ENCODE assay signal across 23 cellular contexts in genomic region chr7:108120196-108120595, GRCh38. TPM values are rescaled to one million over a fixed set of nuclear protein-coding genes. Genes with fewer than 3 reads are reported as not detected.
A peak's percentile ranks its signal among the peaks of the same experiment; 100 is the strongest.
DNase-seq lines count a peak whose midpoint lies in the region; ATAC-seq, FAIRE-seq and TF ChIP-seq lines count a peak whose summit lies in the region.
"Had no signal": no experiment of that assay in that cellular context is flagged by ENCODE, and none has a peak within 500 bp of the region (broad histone marks: within the 10 kb centered on the region; RNA-seq: fewer than 3 reads in every experiment).

No MANE protein-coding gene starts in this region.

- H3K9ac ChIP-seq in K562 (ENCODE audit: insufficient read depth in 1 of 2, low read depth in 2 of 2, low read length in 2 of 2): no peak overlapping the region

- no peak overlapping the region for H3K27ac ChIP-seq in K562 (ENCODE audit: extremely low read depth, low read depth, low read length)
- peak overlapping the region; percentile 52 for H3K27ac ChIP-seq in suprapubic skin
- H3K27ac ChIP-seq in thyroid gland: no peak overlapping the region

- FAIRE-seq in K562 (lab: Jason Lieb, UNC): no peak
- FAIRE-seq: D721Med, GM18507, GM19239 had no signal

- TF ChIP-seq RAD21 in K562 (CRISPR knock-in tag; conservative IDR thresholded peaks at IDR 0.05 in 1 of 2, IDR thresholded peaks at IDR 0.05 in 1 of 2): no peak

- no peak overlapping the region for H3K27ac Mint-ChIP-seq in CD14-positive monocyte
- H3K27ac Mint-ChIP-seq in activated CD8-positive, alpha-beta T cell treated with anti-CD3 and anti-CD28 coated beads for 36 hours: no peak overlapping the region
- H3K27ac Mint-ChIP-seq: CD4-positive, CD25-positive, alpha-beta regulatory T cell; CD8-positive, alpha-beta T cell; GM23338; H9 had no signal

- H3K9me3 ChIP-seq in K562 (replicated peaks; ENCODE audit: control insufficient read depth, insufficient read depth, low read depth, low read length): no peaks in the 10 kb centered on the region
- no peaks in the 10 kb centered on the region for H3K9me3 ChIP-seq in suprapubic skin
- H3K9me3 ChIP-seq in thyroid gland: no peaks in the 10 kb centered on the region

- TF ChIP-seq EP300 in K562 (IDR thresholded peaks at IDR 0.05; ENCODE audit: low read length) (no peak), suprapubic skin (IDR thresholded peaks at IDR 0.05) (no peak)

- ATAC-seq in GM18858 (IDR thresholded peaks at IDR 0.05; ENCODE audit: unreplicated experiment) (peak; percentile 55), HG02870 (IDR thresholded peaks at IDR 0.05; ENCODE audit: unreplicated experiment) (peak; percentile 62), K562 (no peak), GM21526 (IDR thresholded peaks at IDR 0.05; ENCODE audit: low FRiP score, unreplicated experiment) (no peak)
- ATAC-seq in activated CD8-positive, alpha-beta T cell treated with anti-CD3 and anti-CD28 coated beads for 36 hours: no peak
- ATAC-seq: CD8-positive, alpha-beta T cell; GM23338; HCT116 had no signal

- H3K27me3 ChIP-seq in K562 (ENCODE audit: control insufficient read depth in 2 of 2, insufficient read depth in 2 of 2, low read length in 2 of 2): no peaks in the 10 kb centered on the region
- H3K27me3 ChIP-seq in suprapubic skin: no peaks in the 10 kb centered on the region
- H3K27me3 ChIP-seq in thyroid gland: no peaks in the 10 kb centered on the region

- CTCF ChIA-PET in K562 (lab: Yijun Ruan, JAX; ENCODE audit: low intra/inter-chr PET ratio): no interaction called here
- CTCF ChIA-PET in activated CD8-positive, alpha-beta T cell treated with anti-CD3 and anti-CD28 coated beads for 36 hours (lab: Charles Lee): interaction anchor here (1.2 to 4.1 kb wide), 2 partner anchors 11 to 25 kb away, joined by 4 to 22 read pairs; no protein-coding TSS in a partner anchor

- H3K4me3 ChIP-seq in K562: no peak overlapping the region
- H3K4me3 ChIP-seq in suprapubic skin: no peak overlapping the region
- no peak overlapping the region for H3K4me3 ChIP-seq in thyroid gland (replicated peaks in 1 of 3)
- H3K4me3 ChIP-seq: GM23338 had no signal

- no peaks in the 10 kb centered on the region for H3K4me1 ChIP-seq in K562 (replicated peaks in 1 of 2; ENCODE audit: control insufficient read depth in 2 of 2, insufficient read depth in 2 of 2, low read length in 2 of 2)
- peaks cover 7% of the 10 kb centered on the region for H3K4me1 ChIP-seq in suprapubic skin
- H3K4me1 ChIP-seq in thyroid gland: no peaks in the 10 kb centered on the region

- no peak for TF ChIP-seq POLR2A in K562 (conservative IDR thresholded peaks at IDR 0.05)
- no peak for TF ChIP-seq POLR2A in suprapubic skin (IDR thresholded peaks at IDR 0.05)
- TF ChIP-seq POLR2A in thyroid gland (IDR thresholded peaks at IDR 0.05): no peak

- no peaks in the 10 kb centered on the region for H3K27me3 Mint-ChIP-seq in CD14-positive monocyte (ENCODE audit: low read depth in 3 of 3)
- H3K27me3 Mint-ChIP-seq in activated CD8-positive, alpha-beta T cell treated with anti-CD3 and anti-CD28 coated beads for 36 hours: no peaks in the 10 kb centered on the region

- POLR2A ChIA-PET in K562 (lab: Yijun Ruan, JAX): interaction anchor here (1.1 kb wide), 1 partner anchor 14 kb away, joined by 4 read pairs; no protein-coding TSS in a partner anchor
- POLR2A ChIA-PET in activated CD8-positive, alpha-beta T cell treated with anti-CD3 and anti-CD28 coated beads for 36 hours (lab: Charles Lee): no interaction called here

- no peak for DNase-seq in K562 (ENCODE audit: extremely low read depth in 1 of 4, low spot score in 3 of 4)
- no peak for DNase-seq in suprapubic skin (ENCODE audit: low spot score in 2 of 2)
- DNase-seq in CD14-positive monocyte (ENCODE audit: low spot score): no peak
- no peak for DNase-seq in activated CD8-positive, alpha-beta T cell treated with anti-CD3 and anti-CD28 coated beads for 36 hours
- DNase-seq in thyroid gland: no peak
- DNase-seq: C1 segment of cervical spinal cord; CD4-positive, CD25-positive, alpha-beta regulatory T cell; CD8-positive, alpha-beta T cell; DMS 273 treated with DMSO at 0.1 percent for 48 hours; DMS79 treated with DMSO at 0.1 percent for 48 hours; GF-D8; H9 had no signal

- H3K36me3 Mint-ChIP-seq in CD14-positive monocyte: no peaks in the 10 kb centered on the region
- H3K36me3 Mint-ChIP-seq in activated CD8-positive, alpha-beta T cell treated with anti-CD3 and anti-CD28 coated beads for 36 hours (ENCODE audit: low read depth): no peaks in the 10 kb centered on the region
- H3K36me3 Mint-ChIP-seq: CD4-positive, CD25-positive, alpha-beta regulatory T cell; CD8-positive, alpha-beta T cell had no signal

- H2AFZ ChIP-seq in K562 (ENCODE audit: low read depth, low read length): peak overlapping the region; percentile 19; the same call in 1 of the 2 replicates
- H2AFZ ChIP-seq: GM23338 had no signal

- no TSS peak for BruUV-seq in K562 (replicated peaks; lab: Mats Ljungman, UMichigan)

- H3K4me3 Mint-ChIP-seq in CD14-positive monocyte: no peak overlapping the region
- no peak overlapping the region for H3K4me3 Mint-ChIP-seq in activated CD8-positive, alpha-beta T cell treated with anti-CD3 and anti-CD28 coated beads for 36 hours
- H3K4me3 Mint-ChIP-seq: CD4-positive, CD25-positive, alpha-beta regulatory T cell; CD8-positive, alpha-beta T cell; GM23338; H9 had no signal

- no peaks in the 10 kb centered on the region for H3K9me1 ChIP-seq in K562 (ENCODE audit: control insufficient read depth, insufficient read depth, low read length)

- intact Hi-C loops in K562 (cut with micrococcal nuclease) (no loop called here), CD14-positive monocyte (cut with micrococcal nuclease) (no loop called here), thyroid gland (cut with DNase I) (no loop called here)
- intact Hi-C loops in activated CD8-positive, alpha-beta T cell treated with anti-CD3 and anti-CD28 coated beads for 36 hours (cut with micrococcal nuclease): no loop called here

- no peaks in the 10 kb centered on the region for H3K36me3 ChIP-seq in K562 (ENCODE audit: control insufficient read depth, insufficient read depth, low read length)
- H3K36me3 ChIP-seq in suprapubic skin: no peaks in the 10 kb centered on the region
- H3K36me3 ChIP-seq in thyroid gland: no peaks in the 10 kb centered on the region

- peaks cover 0 to 3% (median 0%) of the 10 kb centered on the region in 7 donors for H3K9me3 Mint-ChIP-seq in CD14-positive monocyte
- H3K9me3 Mint-ChIP-seq in activated CD8-positive, alpha-beta T cell treated with anti-CD3 and anti-CD28 coated beads for 36 hours: no peaks in the 10 kb centered on the region
- H3K9me3 Mint-ChIP-seq: CD8-positive, alpha-beta T cell; GM23338; H9 had no signal

- in situ Hi-C loops in K562 (cut with MboI): no loop called here

- 26% methylated on average over 3 of the region's 3 CpGs for WGBS in K562 (ENCODE audit: insufficient coverage, low coverage, missing lambda C conversion rate)
- WGBS in suprapubic skin: 63% methylated on average over 3 of the region's 3 CpGs
- WGBS in thyroid gland, 2 donors: 80 to 84% methylated on average over 3 of the region's 3 CpGs

- no peak overlapping the region for H3K4me2 ChIP-seq in K562 (ENCODE audit: insufficient read depth, low read length)
- H3K4me2 ChIP-seq: GM23338 had no signal

- TF ChIP-seq CTCF in K562 (IDR thresholded peaks at IDR 0.05 in 2 of 3, conservative IDR thresholded peaks at IDR 0.05 in 1 of 3; ENCODE audit: insufficient read depth in 2 of 3, low read depth in 1 of 3, low read length in 3 of 3) (no peak), suprapubic skin (IDR thresholded peaks at IDR 0.05) (no peak), CD14-positive monocyte (IDR thresholded peaks at IDR 0.05) (no peak), thyroid gland (IDR thresholded peaks at IDR 0.05) (no peak)
- TF ChIP-seq CTCF in activated CD8-positive, alpha-beta T cell treated with anti-CD3 and anti-CD28 coated beads for 36 hours (IDR thresholded peaks at IDR 0.05): no peak

- H3K79me2 ChIP-seq in K562 (ENCODE audit: control insufficient read depth, insufficient read depth, low read length): no peaks in the 10 kb centered on the region

- no peaks in the 10 kb centered on the region for H4K20me1 ChIP-seq in K562 (replicated peaks; ENCODE audit: control insufficient read depth, insufficient read depth, low read length)

- H3K4me1 Mint-ChIP-seq in CD14-positive monocyte: no peaks in the 10 kb centered on the region
- H3K4me1 Mint-ChIP-seq in activated CD8-positive, alpha-beta T cell treated with anti-CD3 and anti-CD28 coated beads for 36 hours (ENCODE audit: low read depth): no peaks in the 10 kb centered on the region
- H3K4me1 Mint-ChIP-seq: CD4-positive, CD25-positive, alpha-beta regulatory T cell; GM23338; H9 had no signal

TF ChIP-seq in K562, 482 proteins besides CTCF, POLR2A, EP300 and RAD21 (continues in another document):
- TF ChIP-seq ATF1 (CRISPR knock-in tag; IDR thresholded peaks at IDR 0.05) (no peak), ATF1 (tag; IDR thresholded peaks at IDR 0.05) (no peak), KHSRP (IDR thresholded peaks at IDR 0.05) (no peak), HDAC8 (tag; IDR thresholded peaks at IDR 0.05) (no peak)

RNA-seq across cellular contexts. Expression of gene LAMB4, which starts 10.0 kb away (rescaled TPM):
- not detected in 2 replicates for total RNA-seq in K562 (2011; cell fraction: chromatin; rRNA removed; ENCODE audit: low replicate concordance)
- not detected in 2 replicates for total RNA-seq in K562 (2011; cell fraction: nucleolus; rRNA removed)
- total RNA-seq in K562 (2011; cell fraction: nucleoplasm; rRNA removed): 0.29 TPM in 1 of 2 replicates, not detected in the other
- total RNA-seq in K562 (2014; rRNA removed) (not detected in 2 replicates), K562 (2014; rRNA removed; fragmentation: Illumina TruSeq; extraction: Trizol) (0.07 and 0.10 TPM in 2 replicates), K562 (2015; rRNA removed; fragmentation: Illumina TruSeq; extraction: Trizol) (not detected in 2 replicates), K562 (2021) (not detected in 2 replicates), suprapubic skin (100 to 1,000 TPM; 212 to 642 (median 282) TPM), thyroid gland (1 to 10 TPM in 2 of 4 donors, under 1 TPM in 2; 0.15 to 8.1 (median 1.7) TPM)
- polyA plus RNA-seq in K562 (2011; rRNA removed) (not detected in 2 replicates), K562 (2014; fragmentation: Illumina TruSeq; extraction: Trizol) (0.06 TPM in 1 of 2 replicates, not detected in the other), K562 (2014; fragmentation: Nextera tagmentation; extraction: Ambion mirVana) (under 1 TPM; 0.06 to 0.13 TPM), K562 (2014; rRNA removed) (0.12 TPM in 1 of 2 replicates, not detected in the other), CD14-positive monocyte (not detected)
- polyA plus RNA-seq in K562 (2011; cell fraction: cytosol; rRNA removed): 0.03 TPM in 1 of 2 replicates, not detected in the other
- polyA plus RNA-seq in K562 (2011; cell fraction: nucleus; rRNA removed): not detected in 2 replicates
- 0.09 and 0.18 TPM in 2 replicates for polyA plus RNA-seq in K562 (2012)
- 0.21 TPM in 1 of 2 replicates, not detected in the other for polyA minus RNA-seq in K562 (2011; rRNA and poly(A)+ RNA removed)
- polyA minus RNA-seq in K562 (2011; cell fraction: cytosol; rRNA and poly(A)+ RNA removed): not detected in 2 replicates
- not detected in 2 replicates for polyA minus RNA-seq in K562 (2011; cell fraction: nucleus; rRNA and poly(A)+ RNA removed)
- not detected for total RNA-seq in activated CD8-positive, alpha-beta T cell treated with anti-CD3 and anti-CD28 coated beads for 36 hours
- total RNA-seq: A172; CD4-positive, CD25-positive, alpha-beta regulatory T cell; Daoy; G401; GM23338; H9 had no signal
- polyA plus RNA-seq: CD4-positive, CD25-positive, alpha-beta regulatory T cell; GM23338 had no signal

Comparison
In these comparisons a context has a peak if more than half of its experiments do, and no peak if none do; other contexts are left out.
1. ATAC-seq: peak in GM18858 (single experiment) and HG02870 (single experiment); none in K562 (single experiment), activated CD8-positive, alpha-beta T cell treated with anti-CD3 and anti-CD28 coated beads for 36 hours (single experiment) and GM21526 (single experiment).
2. RNA of gene LAMB4, which starts 10.0 kb away (total RNA-seq): 212 to 642 TPM in suprapubic skin; 0.15 to 8.1 TPM in thyroid gland, not detected in activated CD8-positive, alpha-beta T cell treated with anti-CD3 and anti-CD28 coated beads for 36 hours and 0.07 to 0.29 TPM in K562; every median in the first group is over 10 times any median in the second.